24 cellular contexts compared by ENCODE assay signal in the genomic region with DNA sequence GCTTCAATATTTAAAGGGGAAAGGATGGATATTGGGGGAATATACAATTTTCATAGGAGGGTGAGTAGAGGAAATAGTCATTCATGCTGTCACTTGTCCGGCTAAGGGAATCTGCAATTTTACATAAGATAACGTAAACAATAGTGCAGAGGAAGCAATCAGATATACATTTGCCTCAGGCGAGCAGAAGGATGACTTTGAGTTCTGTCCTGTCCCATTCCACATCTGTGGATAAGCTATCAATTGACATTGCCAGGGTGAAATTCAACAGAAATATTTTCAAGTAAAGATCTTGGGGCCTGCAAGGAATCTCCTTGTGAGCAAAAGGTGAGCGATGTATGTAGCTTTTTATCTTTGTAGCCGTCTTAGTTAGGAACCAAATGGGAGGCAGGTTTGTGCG.
"Had no signal": no experiment of that assay in that cellular context is flagged by ENCODE, and none has a peak within 500 bp of the region (broad histone marks: within the 10 kb centered on the region; RNA-seq: fewer than 3 reads in every experiment).

No MANE protein-coding gene starts in this region.

- H3K27ac ChIP-seq: stomach, suprapubic skin, testis, thoracic aorta, thyroid gland, tibial artery, tibial nerve, transverse colon, upper lobe of left lung, upper lobe of right lung, uterus, vagina had no signal

- FAIRE-seq: urothelium cell line had no signal

- H3K27me3 ChIP-seq: stomach, suprapubic skin, testis, thyroid gland, tibial artery, tibial nerve, transverse colon, upper lobe of left lung, upper lobe of right lung, uterus, vagina had no signal

- DNase-seq: stimulated activated CD4-positive, alpha-beta T cell treated with anti-CD3 and anti-CD28 coated beads, Interleukin-2, amount 100 ng/mL, for 48 hours; stimulated activated CD4-positive, alpha-beta T cell treated with anti-CD3 and anti-CD28 coated beads, Interleukin-4, amount 100 ng/mL, for 1 hour; stimulated activated CD4-positive, alpha-beta T cell treated with anti-CD3 and anti-CD28 coated beads, Interleukin-4, amount 100 ng/mL, for 24 hours; stimulated activated CD4-positive, alpha-beta T cell treated with anti-CD3 and anti-CD28 coated beads, Interleukin-4, amount 100 ng/mL, for 4 hours; stimulated activated CD8-positive, alpha-beta memory T cell treated with anti-CD3 and anti-CD28 coated beads, Interleukin-4, amount 100 ng/mL, for 48 hours; stimulated activated naive B cell treated with anti-CD40 and anti-IgM and Interleukin-4, amounts not matched to agents 10 μg/mL and 1 μg/mL and 100 μg/mL, for 72 hours; stimulated activated naive CD4-positive, alpha-beta T cell; stimulated activated naive CD4-positive, alpha-beta T cell treated with Interleukin-2 at 50 U/mL for 16 hours; stimulated activated naive CD8-positive, alpha-beta T cell treated with anti-CD3 and anti-CD28 coated beads, Interleukin-15, amount 100 ng/mL, for 72 hours; stimulated activated naive CD8-positive, alpha-beta T cell treated with anti-CD3 and anti-CD28 coated beads, Interleukin-15, Interleukin-2, amounts not matched to agents 100 U/mL and 50 U/mL, for 24 hours; stomach; substantia nigra; testis; thyroid gland; tibial artery; transverse colon; upper lobe of left lung; upper lobe of right lung; uterus had no signal

- H3K36me3 ChIP-seq: suprapubic skin, thyroid gland, transverse colon, upper lobe of left lung, upper lobe of right lung, uterus, vagina had no signal

- H3K4me3 ChIP-seq: stomach, suprapubic skin, testis, thoracic aorta, thyroid gland, tibial artery, tibial nerve, transverse colon, upper lobe of left lung, upper lobe of right lung, uterus, vagina had no signal

- H3K9me3 ChIP-seq: testis, thoracic aorta, thyroid gland, tibial artery, transverse colon, upper lobe of left lung, upper lobe of right lung, vagina had no signal

- H3K4me1 ChIP-seq: transverse colon had no signal
